ENCODE assay signal across 8 cellular contexts in genomic region chr15:98428253-98428989, GRCh38.
A peak's percentile ranks its signal among the peaks of the same experiment; 100 is the strongest.
DNase-seq lines count a peak whose midpoint lies in the region; TF ChIP-seq lines count a peak whose summit lies in the region.

No MANE protein-coding gene starts in this region.

- peak; percentile 69 for TF ChIP-seq CTCF in GM12865 (IDR thresholded peaks at IDR 0.05; ENCODE audit: insufficient read depth, low read depth, low read length, missing control alignments)

- H3K4me3 ChIP-seq in GM12865 (ENCODE audit: low read depth, low read length): no peak overlapping the region

- peak; percentile 43 for DNase-seq in GM12865 (ENCODE audit: low read depth)
- DNase-seq in H4 (ENCODE audit: low spot score): peak; percentile 74
- DNase-seq in LHCN-M2 (ENCODE audit: low read depth): peak; percentile 71
- DNase-seq in activated CD4-positive, CD25-positive, alpha-beta regulatory T cell (lab: John Stamatoyannopoulos, UW): peak; percentile 18 to 35 (median 28)
- DNase-seq in cerebellar cortex (ENCODE audit: low spot score): peak; percentile 18
- DNase-seq in kidney glomerular epithelial cell (lab: John Stamatoyannopoulos, UW): peak; percentile 60
- DNase-seq in stimulated activated CD4-positive, alpha-beta T cell treated with anti-CD3 and anti-CD28 coated beads, Interleukin-1b, Interleukin-23, amount 100 ng/mL, for 48 hours: peak; percentile 40
- DNase-seq in NCI-H187 (lab: John Stamatoyannopoulos, UW): no peak

Comparison
In these comparisons a context has a peak if more than half of its experiments do, and no peak if none do; other contexts are left out.
1. DNase-seq: peak in GM12865 (single experiment), H4 (single experiment), LHCN-M2 (single experiment), activated CD4-positive, CD25-positive, alpha-beta regulatory T cell (4 of 4), cerebellar cortex (single experiment), kidney glomerular epithelial cell (single experiment) and stimulated activated CD4-positive, alpha-beta T cell treated with anti-CD3 and anti-CD28 coated beads, Interleukin-1b, Interleukin-23, amount 100 ng/mL, for 48 hours (single experiment); none in NCI-H187 (0 of 2).